In genomic region chr14:74476607-74477006, GRCh38 we compare ENCODE assay signal across 2 cellular contexts.
TF ChIP-seq lines count a peak whose summit lies in the region.

No MANE protein-coding gene starts in this region.

TF ChIP-seq in HepG2, 621 proteins besides CTCF, POLR2A, EP300 and RAD21:
- peak; percentile 46 for TF ChIP-seq RFX1 (IDR thresholded peaks at IDR 0.05)
- TF ChIP-seq ZNF775 (CRISPR knock-in tag; IDR thresholded peaks at IDR 0.05; ENCODE audit: borderline replicate concordance), result no peak

TF ChIP-seq in K562, 482 proteins besides CTCF, POLR2A, EP300 and RAD21:
- TF ChIP-seq, protein P1, sequence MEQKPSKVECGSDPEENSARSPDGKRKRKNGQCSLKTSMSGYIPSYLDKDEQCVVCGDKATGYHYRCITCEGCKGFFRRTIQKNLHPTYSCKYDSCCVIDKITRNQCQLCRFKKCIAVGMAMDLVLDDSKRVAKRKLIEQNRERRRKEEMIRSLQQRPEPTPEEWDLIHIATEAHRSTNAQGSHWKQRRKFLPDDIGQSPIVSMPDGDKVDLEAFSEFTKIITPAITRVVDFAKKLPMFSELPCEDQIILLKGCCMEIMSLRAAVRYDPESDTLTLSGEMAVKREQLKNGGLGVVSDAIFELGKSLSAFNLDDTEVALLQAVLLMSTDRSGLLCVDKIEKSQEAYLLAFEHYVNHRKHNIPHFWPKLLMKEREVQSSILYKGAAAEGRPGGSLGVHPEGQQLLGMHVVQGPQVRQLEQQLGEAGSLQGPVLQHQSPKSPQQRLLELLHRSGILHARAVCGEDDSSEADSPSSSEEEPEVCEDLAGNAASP (IDR thresholded peaks at IDR 0.05), result no peak
- peak; percentile 88 for TF ChIP-seq RFX1 (IDR thresholded peaks at IDR 0.05)
- no peak for TF ChIP-seq WHSC1 (IDR thresholded peaks at IDR 0.05; ENCODE audit: low read length)
- TF ChIP-seq ETV6 (IDR thresholded peaks at IDR 0.05; ENCODE audit: borderline replicate concordance in 1 of 2, low read depth in 2 of 2, low read length in 1 of 2), result no peak
- TF ChIP-seq ETV6 (CRISPR knock-in tag; IDR thresholded peaks at IDR 0.05; ENCODE audit: borderline replicate concordance), result no peak
- no peak for TF ChIP-seq SIN3A (IDR thresholded peaks at IDR 0.05; ENCODE audit: borderline replicate concordance in 2 of 2, control insufficient read depth in 1 of 2, low read depth in 2 of 2, low read length in 2 of 2)
